8 cellular contexts compared by ENCODE assay signal in genomic region chr12:47717443-47718193, GRCh38. TPM values are rescaled to one million over a fixed set of nuclear protein-coding genes. Genes with fewer than 3 reads are reported as not detected.
A peak's percentile ranks its signal among the peaks of the same experiment; 100 is the strongest.
DNase-seq lines count a peak whose midpoint lies in the region; ATAC-seq and TF ChIP-seq lines count a peak whose summit lies in the region.

No MANE protein-coding gene starts in this region.

- no peaks in the 10 kb centered on the region for H3K36me3 ChIP-seq in skeletal muscle satellite cell (ENCODE audit: insufficient read depth, low read length)

- no peaks in the 10 kb centered on the region for H3K27me3 ChIP-seq in skeletal muscle satellite cell (ENCODE audit: control insufficient read depth, insufficient read depth, low read length)

- TF ChIP-seq POLR2A in GM18505 (IDR thresholded peaks at IDR 0.05; ENCODE audit: borderline replicate concordance, extremely low read depth, insufficient read depth, insufficient read length) = no peak

- peaks cover 14% of the 10 kb centered on the region for H3K4me1 ChIP-seq in skeletal muscle satellite cell (ENCODE audit: control insufficient read depth, insufficient read depth, low read length)

- peak overlapping the region; percentile 41 for H3K4me2 ChIP-seq in skeletal muscle satellite cell (ENCODE audit: low read length)

- DNase-seq in activated effector memory CD4-positive, alpha-beta T cell treated with anti-CD3 and anti-CD28 coated beads, Interleukin-2, amount 50 U/mL, for 16 hours = peak; percentile 74
- no peak for DNase-seq in activated effector memory CD4-positive, alpha-beta T cell treated with Interleukin-2 at 50 U/mL for 16 hours
- DNase-seq in NCI-H1417 treated with DMSO at 0.1 percent for 48 hours (lab: John Stamatoyannopoulos, UW) (peak; percentile 15), UCSD-AML1 (lab: John Stamatoyannopoulos, UW; ENCODE audit: unreplicated experiment) (peak; percentile 79), caudate nucleus (lab: John Stamatoyannopoulos, UW) (peak in 58 of 61 donors; percentile 30 to 89 (median 74)), iPS-NIHi7 (ENCODE audit: extremely low spot score) (peak; percentile 98)

- H3K4me3 ChIP-seq in skeletal muscle satellite cell (ENCODE audit: low read length) = no peak overlapping the region

- H3K27ac ChIP-seq in caudate nucleus (ENCODE audit: low read depth, low read length) = peak overlapping the region; percentile 91

- ATAC-seq in GM18505 (IDR thresholded peaks at IDR 0.05; ENCODE audit: unreplicated experiment) = no peak

- no peaks in the 10 kb centered on the region for H3K9me3 ChIP-seq in skeletal muscle satellite cell (replicated peaks; ENCODE audit: low read length)

- peak overlapping the region; percentile 74 for H3K9ac ChIP-seq in skeletal muscle satellite cell (ENCODE audit: low read depth, low read length)

RNA-seq across cellular contexts. Expression of gene ENDOU, which starts 7.7 kb away (rescaled TPM):
- 0.22 and 0.25 TPM in 2 replicates for total RNA-seq in skeletal muscle satellite cell (2012; rRNA removed)

RNA-seq across cellular contexts. Expression of gene RPAP3, which starts 11.8 kb away (rescaled TPM):
- total RNA-seq in skeletal muscle satellite cell (2012; rRNA removed) = 14.6 and 18.5 TPM in 2 replicates

RNA-seq across cellular contexts. Expression of gene RAPGEF3, which starts 41.1 kb away (rescaled TPM):
- 1.1 and 2.3 TPM in 2 replicates for total RNA-seq in skeletal muscle satellite cell (2012; rRNA removed)

RNA-seq across cellular contexts. Expression of gene SLC48A1, which starts 55.4 kb away (rescaled TPM):
- 3.9 and 12.2 TPM in 2 replicates for total RNA-seq in skeletal muscle satellite cell (2012; rRNA removed)
